Comparison of ENCODE assay signal across 2 cellular contexts in the genomic region with DNA sequence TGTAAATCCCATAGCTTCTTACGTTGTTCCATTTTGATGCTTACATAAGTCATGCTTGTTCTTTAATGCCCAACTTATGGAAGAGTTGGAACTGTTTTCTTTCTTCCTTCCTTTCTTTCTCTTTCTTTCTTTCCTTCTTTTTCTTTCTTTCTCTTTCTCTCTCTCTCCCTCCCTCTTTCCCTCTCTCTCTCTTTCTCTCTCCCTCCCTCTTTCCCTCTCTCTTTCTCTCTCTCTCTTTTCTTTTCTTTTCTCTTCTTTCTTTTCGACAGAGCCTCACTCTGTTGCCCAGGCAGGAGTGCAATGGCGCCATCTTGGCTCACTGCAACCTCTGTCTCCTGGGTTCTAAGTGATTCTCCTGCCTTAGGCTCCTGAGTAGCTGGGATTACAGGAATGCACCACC.
A peak's percentile ranks its signal among the peaks of the same experiment; 100 is the strongest.
TF ChIP-seq lines count a peak whose summit lies in the region.

No MANE protein-coding gene starts in this region.

TF ChIP-seq in HEK293, 187 proteins besides CTCF, POLR2A, EP300 and RAD21:
- TF ChIP-seq ZNF561 (tag by site-specific recombination; IDR thresholded peaks at IDR 0.05; ENCODE audit: borderline replicate concordance) (no peak), PRDM1 (tag by site-specific recombination; IDR thresholded peaks at IDR 0.05) (peak; percentile 51), ZNF19 (tag by site-specific recombination; IDR thresholded peaks at IDR 0.05; ENCODE audit: low read depth) (no peak), ZNF366 (tag by site-specific recombination; conservative IDR thresholded peaks at IDR 0.05) (peak; percentile 75), ZSCAN23 (tag by site-specific recombination; IDR thresholded peaks at IDR 0.05) (no peak), ZNF843 (tag by site-specific recombination; IDR thresholded peaks at IDR 0.05) (no peak), ZFHX2 (tag by site-specific recombination; conservative IDR thresholded peaks at IDR 0.05) (no peak), ZNF433 (tag by site-specific recombination; IDR thresholded peaks at IDR 0.05; ENCODE audit: low read depth) (no peak), KLF16 (tag by site-specific recombination; IDR thresholded peaks at IDR 0.05) (no peak), ZNF596 (tag by site-specific recombination; IDR thresholded peaks at IDR 0.05) (peak; percentile 74; the same call in 1 of the 2 replicates)

TF ChIP-seq in H1, 55 proteins besides CTCF, POLR2A, EP300 and RAD21:
- TF ChIP-seq GABPA (IDR thresholded peaks at IDR 0.05; ENCODE audit: borderline replicate concordance, insufficient read depth, low read length): no peak
- TF ChIP-seq YY1 (IDR thresholded peaks at IDR 0.05; ENCODE audit: low read depth, low read length): peak; percentile 52; the same call in 1 of the 2 replicates
- TF ChIP-seq, protein P1, sequence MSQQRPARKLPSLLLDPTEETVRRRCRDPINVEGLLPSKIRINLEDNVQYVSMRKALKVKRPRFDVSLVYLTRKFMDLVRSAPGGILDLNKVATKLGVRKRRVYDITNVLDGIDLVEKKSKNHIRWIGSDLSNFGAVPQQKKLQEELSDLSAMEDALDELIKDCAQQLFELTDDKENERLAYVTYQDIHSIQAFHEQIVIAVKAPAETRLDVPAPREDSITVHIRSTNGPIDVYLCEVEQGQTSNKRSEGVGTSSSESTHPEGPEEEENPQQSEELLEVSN (IDR thresholded peaks at IDR 0.05): no peak
- no peak for TF ChIP-seq SIRT6 (IDR thresholded peaks at IDR 0.05; ENCODE audit: low read length)
